ENCODE assay signal across 20 cellular contexts in the genomic region with DNA sequence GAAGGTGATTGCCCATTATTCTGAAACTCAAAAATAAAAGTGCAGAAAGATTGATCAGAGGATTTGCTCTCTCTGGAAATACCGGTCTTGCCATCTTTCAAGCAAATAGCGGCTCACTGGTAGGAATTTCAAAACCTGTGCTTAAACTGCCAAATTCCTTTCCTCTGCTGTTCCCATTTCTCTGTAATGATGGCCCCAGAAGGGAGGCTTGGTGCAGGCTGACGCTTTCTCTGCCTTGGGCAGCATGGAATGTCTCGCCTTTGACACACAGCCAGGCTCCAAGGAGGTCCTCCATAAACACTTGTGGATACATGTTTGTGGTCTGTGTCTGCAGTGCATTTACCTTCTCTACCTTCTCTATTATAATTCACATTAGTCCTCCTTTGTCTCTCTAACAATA.
DNase-seq lines count a peak whose midpoint lies in the region; ATAC-seq, FAIRE-seq and TF ChIP-seq lines count a peak whose summit lies in the region.
"Had no signal": no experiment of that assay in that cellular context is flagged by ENCODE, and none has a peak within 500 bp of the region (broad histone marks: within the 10 kb centered on the region; RNA-seq: fewer than 3 reads in every experiment).

No MANE protein-coding gene starts in this region.

- no peak overlapping the region for H2BK15ac ChIP-seq in H1 (ENCODE audit: low read length)

- H3K18ac ChIP-seq in H1 (ENCODE audit: extremely low read depth, low read length), result 0 out of 2 replicates have a peak overlapping the region, but pooled peaks have one; percentile 41

- CTCF ChIA-PET in H1 (lab: Charles Lee; ENCODE audit: partially characterized antibody), result no interaction called here

- H3K4me2 ChIP-seq in H1 (ENCODE audit: insufficient read depth in 1 of 2, low read depth in 2 of 2, low read length in 2 of 2), result peak overlapping the region; percentile 38 to 47; a peak in 2 of 4 replicates
- H3K4me2 ChIP-seq: A549 had no signal

- TF ChIP-seq RAD21 in H1 (IDR thresholded peaks at IDR 0.05 in 1 of 2, conservative IDR thresholded peaks at IDR 0.05 in 1 of 2; ENCODE audit: low read depth in 2 of 2, low read length in 2 of 2), result no peak

- no peak overlapping the region for H2BK5ac ChIP-seq in H1 (ENCODE audit: low read depth, low read length)

- FAIRE-seq in H1 (lab: Jason Lieb, UNC), result no peak
- FAIRE-seq: A549 had no signal

- no peak overlapping the region for H2BK20ac ChIP-seq in H1 (ENCODE audit: low read length)

- H3K4me1 Mint-ChIP-seq in nephron progenitor cell, result peaks cover 85% of the 10 kb centered on the region
- H3K4me1 Mint-ChIP-seq: CD14-positive monocyte had no signal

- no peak overlapping the region for H2AK5ac ChIP-seq in H1 (ENCODE audit: low read depth, low read length)

- no peak overlapping the region for H3K23ac ChIP-seq in H1 (ENCODE audit: insufficient read length)

- TF ChIP-seq POLR2A in H1 (IDR thresholded peaks at IDR 0.05; ENCODE audit: control extremely low read depth in 1 of 2, low read depth in 2 of 2, low read length in 2 of 2), result no peak

- no peak overlapping the region for H3K4ac ChIP-seq in H1 (replicated peaks; ENCODE audit: insufficient read length, low read depth, low read length)

- H2AFZ ChIP-seq in H1 (ENCODE audit: low read length), result no peak overlapping the region

- no peaks in the 10 kb centered on the region; a peak in 3 of 7 replicates for H3K27me3 ChIP-seq in H1 (replicated peaks in 1 of 4; ENCODE audit: control insufficient read depth in 3 of 4, extremely low read depth in 1 of 4, insufficient read depth in 3 of 4, low read length in 3 of 4)
- H3K27me3 ChIP-seq: Peyer's patch had no signal

- DNase-seq in EH (ENCODE audit: low read depth) (peak; percentile 42), M059J (ENCODE audit: low read depth) (peak; percentile 36), H1 (ENCODE audit: low read depth in 1 of 2, low spot score in 2 of 2) (no peak), nephron progenitor cell (no peak), dermis blood vessel endothelial cell (no peak), ureter (ENCODE audit: low spot score) (no peak)
- DNase-seq in stimulated activated CD8-positive, alpha-beta memory T cell treated with anti-CD3 and anti-CD28 coated beads, Interleukin-4, amount 100 ng/mL, for 48 hours, result no peak
- DNase-seq: AML-193, COR-L47, EL, NCI-H187 treated with DMSO at 0.1 percent for 48 hours, NCI-H2171 treated with DMSO at 0.1 percent for 48 hours, NCI-H774, Peyer's patch, Right ventricle myocardium superior had no signal

- H4K20me1 ChIP-seq in H1 (replicated peaks in 1 of 2; ENCODE audit: control insufficient read depth in 1 of 2, insufficient read depth in 2 of 2, low read length in 2 of 2), result no peaks in the 10 kb centered on the region

- H2BK120ac ChIP-seq in H1 (replicated peaks; ENCODE audit: low read depth, low read length), result no peak overlapping the region

- peaks cover 2% of the 10 kb centered on the region for H3K27me3 Mint-ChIP-seq in nephron progenitor cell (ENCODE audit: low read depth, poor library complexity)

- H3K4me1 ChIP-seq in H1 (replicated peaks in 1 of 4; ENCODE audit: control insufficient read depth in 3 of 4, insufficient read depth in 4 of 4, low read length in 3 of 4), result peaks cover 0 to 8% (median 2%) of the 10 kb centered on the region in 4 experiments; a peak in 2 of 7 replicates
- H3K4me1 ChIP-seq: A549, Peyer's patch had no signal

- no peak overlapping the region for H4K91ac ChIP-seq in H1 (replicated peaks; ENCODE audit: insufficient read length, low read length)

- H3K23me2 ChIP-seq in H1 (ENCODE audit: low read depth, low read length), result no peaks in the 10 kb centered on the region

- H3K36me3 ChIP-seq in H1 (ENCODE audit: control insufficient read depth in 2 of 4, insufficient read depth in 4 of 4, low read length in 3 of 4), result no peaks in the 10 kb centered on the region
- H3K36me3 ChIP-seq: HAP-1, Peyer's patch had no signal

- H3K4me3 Mint-ChIP-seq in nephron progenitor cell, result no peak overlapping the region
- H3K4me3 Mint-ChIP-seq: CD14-positive monocyte had no signal

- H3K36me3 Mint-ChIP-seq in nephron progenitor cell (ENCODE audit: low read depth), result no peaks in the 10 kb centered on the region
- H3K36me3 Mint-ChIP-seq: CD14-positive monocyte had no signal

- no peak overlapping the region for H3K14ac ChIP-seq in H1 (ENCODE audit: insufficient read length)

- no peak overlapping the region; a peak in 1 of 8 replicates for H3K4me3 ChIP-seq in H1 (ENCODE audit: extremely low read depth in 1 of 4, insufficient read depth in 2 of 4, low read depth in 3 of 4, low read length in 4 of 4)
- H3K4me3 ChIP-seq: A549, HAP-1, Peyer's patch, SK-N-MC had no signal

- H4K8ac ChIP-seq in H1 (ENCODE audit: extremely low read depth, insufficient read depth, low read length), result no peak overlapping the region

- peak overlapping the region; percentile 19 for H3K27ac Mint-ChIP-seq in nephron progenitor cell
- H3K27ac Mint-ChIP-seq: CD14-positive monocyte had no signal

- H3K9me3 Mint-ChIP-seq in nephron progenitor cell, result no peaks in the 10 kb centered on the region
- H3K9me3 Mint-ChIP-seq: CD14-positive monocyte had no signal

- H3K27ac ChIP-seq in H1 (ENCODE audit: low read depth, low read length), result no peak overlapping the region
- H3K27ac ChIP-seq: A549, Peyer's patch, SK-N-MC had no signal

- H3K9ac ChIP-seq in H1 (replicated peaks in 1 of 4; ENCODE audit: extremely low read depth in 1 of 4, low read depth in 3 of 4, low read length in 3 of 4), result no peak overlapping the region

- no peaks in the 10 kb centered on the region for H3K9me3 ChIP-seq in H1 (ENCODE audit: insufficient read depth in 2 of 2, low read depth in 1 of 2, low read length in 1 of 2)
- H3K9me3 ChIP-seq: A549, HAP-1, Peyer's patch had no signal

- ATAC-seq in HG03521 (IDR thresholded peaks at IDR 0.05; ENCODE audit: unreplicated experiment), result no peak
- ATAC-seq: A549 had no signal

- H3K79me1 ChIP-seq in H1 (ENCODE audit: low read depth, low read length), result no peaks in the 10 kb centered on the region

- POLR2A ChIA-PET in H1 (lab: Charles Lee; ENCODE audit: partially characterized antibody), result no interaction called here

- WGBS in H1 (ENCODE audit: extremely low coverage in 1 of 2, insufficient coverage in 1 of 2, insufficient read length in 1 of 2, insufficient replicate concordance in 2 of 2, low coverage in 1 of 2, low lambda C conversion rate in 2 of 2, missing lambda C conversion rate in 1 of 2), 2 experiments, result 64% methylated on average over 4 of the region's 4 CpGs; no CpG with 5 or more reads in 1 of the 2 experiments

- H3K56ac ChIP-seq in H1 (replicated peaks; ENCODE audit: insufficient read length, low read depth, low read length), result no peak overlapping the region

- no peaks in the 10 kb centered on the region for H3K79me2 ChIP-seq in H1 (ENCODE audit: control insufficient read depth in 1 of 2, insufficient read depth in 2 of 2, low read length in 2 of 2)

- H4K5ac ChIP-seq in H1 (ENCODE audit: insufficient read length, low read depth, low read length), result no peak overlapping the region

- no peak for TF ChIP-seq EP300 in H1 (IDR thresholded peaks at IDR 0.05; ENCODE audit: borderline replicate concordance in 1 of 2, low read depth in 2 of 2, low read length in 2 of 2)

- H2BK12ac ChIP-seq in H1 (ENCODE audit: low read depth, low read length), result no peak overlapping the region

- TF ChIP-seq CTCF in H1 (IDR thresholded peaks at IDR 0.05; ENCODE audit: control extremely low read depth in 1 of 3, insufficient read depth in 1 of 3, low read depth in 1 of 3, low read length in 3 of 3), result no peak
- TF ChIP-seq CTCF in nephron progenitor cell (IDR thresholded peaks at IDR 0.05), result no peak

TF ChIP-seq in H1, 55 proteins besides CTCF, POLR2A, EP300 and RAD21:
- peak; percentile 50; the same call in 1 of the 2 replicates for TF ChIP-seq TEAD4 (IDR thresholded peaks at IDR 0.05; ENCODE audit: low read depth, low read length)
- TF ChIP-seq, protein P1, sequence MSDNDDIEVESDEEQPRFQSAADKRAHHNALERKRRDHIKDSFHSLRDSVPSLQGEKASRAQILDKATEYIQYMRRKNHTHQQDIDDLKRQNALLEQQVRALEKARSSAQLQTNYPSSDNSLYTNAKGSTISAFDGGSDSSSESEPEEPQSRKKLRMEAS (IDR thresholded peaks at IDR 0.05), result no peak
- no peak for TF ChIP-seq SP1 (IDR thresholded peaks at IDR 0.05; ENCODE audit: low read depth, low read length)
- TF ChIP-seq JUN (IDR thresholded peaks at IDR 0.05; ENCODE audit: low read depth, low read length), result no peak
- TF ChIP-seq CBX5 (IDR thresholded peaks at IDR 0.05; ENCODE audit: low read depth, low read length), result no peak
- TF ChIP-seq YY1 (IDR thresholded peaks at IDR 0.05; ENCODE audit: low read depth, low read length), result 0 out of 2 replicates have a peak, but pooled peaks have one; percentile 18

Comparison
In these comparisons a context has a peak if more than half of its experiments do, and no peak if none do; other contexts are left out.
1. DNase-seq: peak in EH (single experiment) and M059J (single experiment); none in H1 (0 of 2), nephron progenitor cell (single experiment), dermis blood vessel endothelial cell (single experiment), ureter (single experiment) and stimulated activated CD8-positive, alpha-beta memory T cell treated with anti-CD3 and anti-CD28 coated beads, Interleukin-4, amount 100 ng/mL, for 48 hours (single experiment).